Comparison of ENCODE assay signal across 16 cellular contexts in the genomic region with DNA sequence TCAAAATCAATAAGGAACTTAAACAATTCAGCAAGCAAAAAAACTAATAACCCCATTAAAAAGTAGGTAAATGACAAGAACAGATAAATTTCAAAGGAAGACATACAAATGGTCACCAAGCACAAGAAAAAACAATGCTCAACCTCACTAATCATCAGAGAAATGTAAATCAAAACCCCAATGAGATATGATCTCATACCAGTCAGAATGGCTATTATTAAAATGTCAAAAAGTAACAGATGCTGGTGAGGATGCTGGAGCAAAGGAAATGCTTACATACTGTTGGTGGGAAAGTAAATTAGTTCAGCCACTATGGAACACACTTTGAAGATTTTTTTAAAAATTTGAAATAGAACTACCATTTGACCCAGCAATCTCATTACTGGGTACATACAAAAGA.
DNase-seq lines count a peak whose midpoint lies in the region; FAIRE-seq and TF ChIP-seq lines count a peak whose summit lies in the region.
"Had no signal": no experiment of that assay in that cellular context is flagged by ENCODE, and none has a peak within 500 bp of the region (broad histone marks: within the 10 kb centered on the region; RNA-seq: fewer than 3 reads in every experiment).

No MANE protein-coding gene starts in this region.

- no peaks in the 10 kb centered on the region for H3K27me3 ChIP-seq in astrocyte (ENCODE audit: insufficient read depth, low read length)

- no peak for FAIRE-seq in astrocyte (lab: Jason Lieb, UNC)
- FAIRE-seq: A549, GM19239, H1, K562 had no signal

- H3K79me2 ChIP-seq in astrocyte (ENCODE audit: insufficient read depth, low read length) = no peaks in the 10 kb centered on the region

- H3K36me3 Mint-ChIP-seq in HFFc6 (ENCODE audit: low read depth) (peaks cover 25% of the 10 kb centered on the region), astrocyte (ENCODE audit: low read depth, unreplicated experiment) (no peaks in the 10 kb centered on the region)
- H3K36me3 Mint-ChIP-seq: CD14-positive monocyte; CD8-positive, alpha-beta T cell had no signal

- H3K27ac ChIP-seq in astrocyte (ENCODE audit: low read depth, low read length) = no peak overlapping the region
- H3K27ac ChIP-seq: A549, HL-60 had no signal

- H2AFZ ChIP-seq in astrocyte (ENCODE audit: low read depth, low read length) = no peak overlapping the region

- H3K4me3 Mint-ChIP-seq in HFFc6 = no peak overlapping the region
- no peak overlapping the region for H3K4me3 Mint-ChIP-seq in astrocyte (ENCODE audit: unreplicated experiment)
- H3K4me3 Mint-ChIP-seq: CD14-positive monocyte; CD8-positive, alpha-beta T cell had no signal

- H3K27ac Mint-ChIP-seq in HFFc6 = peak overlapping the region; percentile 82
- no peak overlapping the region for H3K27ac Mint-ChIP-seq in astrocyte (ENCODE audit: unreplicated experiment)
- H3K27ac Mint-ChIP-seq: CD14-positive monocyte; CD8-positive, alpha-beta T cell had no signal

- peaks cover 62% of the 10 kb centered on the region for H3K4me1 Mint-ChIP-seq in HFFc6 (ENCODE audit: low read depth)
- peaks cover 7% of the 10 kb centered on the region for H3K4me1 Mint-ChIP-seq in astrocyte (ENCODE audit: low read depth, unreplicated experiment)
- H3K4me1 Mint-ChIP-seq: CD14-positive monocyte had no signal

- H3K36me3 ChIP-seq in astrocyte (ENCODE audit: insufficient read depth, low read length) = no peaks in the 10 kb centered on the region

- no peaks in the 10 kb centered on the region for H3K27me3 Mint-ChIP-seq in HFFc6 (ENCODE audit: insufficient read depth)
- H3K27me3 Mint-ChIP-seq in astrocyte (ENCODE audit: low read depth, unreplicated experiment) = no peaks in the 10 kb centered on the region

- H4K20me1 ChIP-seq in astrocyte (ENCODE audit: insufficient read depth, low read length) = no peaks in the 10 kb centered on the region

- H3K4me1 ChIP-seq in astrocyte (ENCODE audit: insufficient read depth, low read length) = peaks cover 10% of the 10 kb centered on the region
- H3K4me1 ChIP-seq: A549, Caco-2 had no signal

- no peak for TF ChIP-seq CTCF in HFFc6 (IDR thresholded peaks at IDR 0.05)
- no peak for TF ChIP-seq CTCF in astrocyte (IDR thresholded peaks at IDR 0.05; ENCODE audit: insufficient read depth, low read depth, low read length)

- H3K9me3 Mint-ChIP-seq in HFFc6 (no peaks in the 10 kb centered on the region), astrocyte (ENCODE audit: unreplicated experiment) (no peaks in the 10 kb centered on the region)

- peak; percentile 57 for DNase-seq in EL
- peak; percentile 59 for DNase-seq in HFFc6
- DNase-seq in astrocyte (ENCODE audit: low read depth) = peak; percentile 41
- no peak for DNase-seq in COLO668 (lab: John Stamatoyannopoulos, UW; ENCODE audit: unreplicated experiment)
- DNase-seq in amniotic stem cell (lab: John Stamatoyannopoulos, UW) = no peak
- no peak for DNase-seq in activated T-cell treated with anti-CD3 and anti-CD28 coated beads, Interleukin-2, amount 50 U/mL, for 1 hour
- DNase-seq: Caco-2; CD8-positive, alpha-beta T cell; GDM1; HCEC 1CT had no signal

- H3K9me3 ChIP-seq in astrocyte (ENCODE audit: insufficient read depth, low read depth, low read length) = no peaks in the 10 kb centered on the region
- H3K9me3 ChIP-seq: A549, Caco-2 had no signal

- H3K4me2 ChIP-seq in astrocyte (ENCODE audit: low read length) = no peak overlapping the region
- H3K4me2 ChIP-seq: A549 had no signal

- H3K9ac ChIP-seq in astrocyte (ENCODE audit: low read length) = no peak overlapping the region

- H3K4me3 ChIP-seq in astrocyte (ENCODE audit: insufficient read depth, low read depth, low read length) = no peak overlapping the region
- H3K4me3 ChIP-seq: A549, K562 had no signal

Comparison
In these comparisons a context has a peak if more than half of its experiments do, and no peak if none do; other contexts are left out.
1. DNase-seq: peak in EL (single experiment), HFFc6 (single experiment) and astrocyte (single experiment); none in COLO668 (single experiment), amniotic stem cell (single experiment) and activated T-cell treated with anti-CD3 and anti-CD28 coated beads, Interleukin-2, amount 50 U/mL, for 1 hour (single experiment).